8 cellular contexts compared by ENCODE assay signal in the genomic region with DNA sequence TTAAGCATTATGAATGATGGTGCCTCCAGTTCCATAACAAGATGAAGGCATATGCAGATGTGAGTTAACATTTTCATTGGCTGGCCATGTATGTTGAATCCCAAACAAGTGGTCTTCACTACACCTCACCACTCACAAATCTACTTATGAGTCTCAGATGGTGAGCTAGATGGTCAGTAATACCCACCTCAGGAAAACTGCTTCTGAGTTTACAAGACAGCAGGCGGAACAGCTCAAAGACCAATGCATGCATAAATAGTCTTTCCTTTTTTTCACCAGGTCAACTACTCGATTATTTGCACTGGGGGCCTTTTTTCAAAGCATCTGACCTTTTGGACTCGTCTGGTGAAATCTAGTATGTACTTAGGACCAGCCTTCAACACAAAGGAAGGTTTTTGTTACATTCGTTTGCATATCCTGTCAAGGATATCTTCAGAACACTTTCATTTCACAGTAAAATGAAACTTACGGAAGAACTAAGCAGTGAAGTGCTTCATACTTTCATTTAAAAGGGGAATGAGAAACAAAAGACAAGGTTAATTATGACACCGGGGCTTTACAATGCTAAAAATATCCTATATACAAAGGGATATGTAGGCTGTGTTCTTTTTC. TPM values are rescaled to one million over a fixed set of nuclear protein-coding genes. Genes with fewer than 3 reads are reported as not detected.
DNase-seq lines count a peak whose midpoint lies in the region; ATAC-seq and FAIRE-seq lines count a peak whose summit lies in the region.

No MANE protein-coding gene starts in this region.

- FAIRE-seq in HTR-8/SVneo (lab: Jason Lieb, UNC): no peak

- peak overlapping the region; percentile 86 for H3K27ac Mint-ChIP-seq in activated CD4-positive, alpha-beta memory T cell treated with anti-CD3 and anti-CD28 coated beads for 36 hours

- intact Hi-C loops in activated CD4-positive, alpha-beta memory T cell treated with anti-CD3 and anti-CD28 coated beads for 36 hours (cut with micrococcal nuclease): loop anchor here (1.0 kb wide), 1 partner anchor 51 kb away; no protein-coding TSS in a partner anchor

- H3K4me1 Mint-ChIP-seq in activated CD4-positive, alpha-beta memory T cell treated with anti-CD3 and anti-CD28 coated beads for 36 hours (ENCODE audit: low read depth): peaks cover 7% of the 10 kb centered on the region

- H3K27me3 Mint-ChIP-seq in activated CD4-positive, alpha-beta memory T cell treated with anti-CD3 and anti-CD28 coated beads for 36 hours: no peaks in the 10 kb centered on the region

- H3K4me3 ChIP-seq in GM08714 (ENCODE audit: low read length): peak overlapping the region; percentile 51; the same call in 1 of the 2 replicates

- POLR2A ChIA-PET in activated CD4-positive, alpha-beta memory T cell treated with anti-CD3 and anti-CD28 coated beads for 36 hours (lab: Charles Lee): no interaction called here

- peak overlapping the region; percentile 54 for H3K4me3 Mint-ChIP-seq in activated CD4-positive, alpha-beta memory T cell treated with anti-CD3 and anti-CD28 coated beads for 36 hours

- no peaks in the 10 kb centered on the region for H3K9me3 Mint-ChIP-seq in activated CD4-positive, alpha-beta memory T cell treated with anti-CD3 and anti-CD28 coated beads for 36 hours

- H3K36me3 Mint-ChIP-seq in activated CD4-positive, alpha-beta memory T cell treated with anti-CD3 and anti-CD28 coated beads for 36 hours: no peaks in the 10 kb centered on the region

- no peak for DNase-seq in activated CD4-positive, alpha-beta memory T cell treated with anti-CD3 and anti-CD28 coated beads for 36 hours
- DNase-seq in HTR-8/SVneo (ENCODE audit: insufficient read length, low spot score) (no peak), NCI-H1417 treated with DMSO at 0.1 percent for 48 hours (lab: John Stamatoyannopoulos, UW) (no peak), NCI-H1105 (lab: John Stamatoyannopoulos, UW) (no peak), 8988T (no peak)

- CTCF ChIA-PET in activated CD4-positive, alpha-beta memory T cell treated with anti-CD3 and anti-CD28 coated beads for 36 hours (lab: Charles Lee): interaction anchor here (0.9 kb wide), 1 partner anchor 72 kb away, joined by 4 read pairs; no protein-coding TSS in a partner anchor

- ATAC-seq in GM19324 (IDR thresholded peaks at IDR 0.05; ENCODE audit: low FRiP score, unreplicated experiment): peak; percentile 90
- peak; percentile 89 for ATAC-seq in HG02981 (IDR thresholded peaks at IDR 0.05; ENCODE audit: unreplicated experiment)

RNA-seq across cellular contexts. Expression of gene TLR7, which starts 23.1 kb away (rescaled TPM):
- not detected for total RNA-seq in activated CD4-positive, alpha-beta memory T cell treated with anti-CD3 and anti-CD28 coated beads for 36 hours

RNA-seq across cellular contexts. Expression of gene PRPS2, which starts 52.6 kb away (rescaled TPM):
- total RNA-seq in activated CD4-positive, alpha-beta memory T cell treated with anti-CD3 and anti-CD28 coated beads for 36 hours: 100 to 1,000 TPM; 104 to 105 TPM
